2 cellular contexts compared by ENCODE assay signal in genomic region chr19:54149021-54149812, GRCh38.
A peak's percentile ranks its signal among the peaks of the same experiment; 100 is the strongest.
TF ChIP-seq lines count a peak whose summit lies in the region.

No MANE protein-coding gene starts in this region.

TF ChIP-seq in HepG2, 621 proteins besides CTCF, POLR2A, EP300 and RAD21:
- TF ChIP-seq AGO2 (optimal IDR thresholded peaks at IDR 0.05; ENCODE audit: low read depth, low read length), result peak; percentile 68
- TF ChIP-seq ZNF639 (CRISPR knock-in tag; conservative IDR thresholded peaks at IDR 0.05), result no peak
TF ChIP-seq in HepG2: peak in this region for 1.

TF ChIP-seq in WTC11, 78 proteins besides CTCF, POLR2A, EP300 and RAD21:
- TF ChIP-seq ZNF423 (CRISPR knock-in tag; IDR thresholded peaks at IDR 0.05), result no peak
- no peak for TF ChIP-seq EMX1 (CRISPR knock-in tag; IDR thresholded peaks at IDR 0.05)
- no peak for TF ChIP-seq ZNF671 (CRISPR knock-in tag; IDR thresholded peaks at IDR 0.05)
- no peak for TF ChIP-seq MLX (CRISPR knock-in tag; IDR thresholded peaks at IDR 0.05)
- TF ChIP-seq HMGA2 (CRISPR knock-in tag; IDR thresholded peaks at IDR 0.05), result no peak
- no peak for TF ChIP-seq STAT6 (CRISPR knock-in tag; conservative IDR thresholded peaks at IDR 0.05; ENCODE audit: low read depth)
- no peak for TF ChIP-seq CREM (CRISPR knock-in tag; IDR thresholded peaks at IDR 0.05)
- TF ChIP-seq SMAD4 (CRISPR knock-in tag; IDR thresholded peaks at IDR 0.05), result no peak
- TF ChIP-seq ELF4 (CRISPR knock-in tag; IDR thresholded peaks at IDR 0.05; ENCODE audit: low read depth), result no peak
- no peak for TF ChIP-seq FOXP1 (CRISPR knock-in tag; IDR thresholded peaks at IDR 0.05; ENCODE audit: borderline replicate concordance)
- no peak for TF ChIP-seq E2F1 (CRISPR knock-in tag; IDR thresholded peaks at IDR 0.05)
- TF ChIP-seq NFYB (CRISPR knock-in tag; conservative IDR thresholded peaks at IDR 0.05; ENCODE audit: low read depth), result no peak
- TF ChIP-seq JAZF1 (CRISPR knock-in tag; IDR thresholded peaks at IDR 0.05), result no peak
